In genomic region chr16:52383640-52384292, GRCh38 we compare ENCODE assay signal across 18 cellular contexts.
A peak's percentile ranks its signal among the peaks of the same experiment; 100 is the strongest.
DNase-seq lines count a peak whose midpoint lies in the region; ATAC-seq, FAIRE-seq and TF ChIP-seq lines count a peak whose summit lies in the region.
"Had no signal": no experiment of that assay in that cellular context is flagged by ENCODE, and none has a peak within 500 bp of the region (broad histone marks: within the 10 kb centered on the region; RNA-seq: fewer than 3 reads in every experiment).

No MANE protein-coding gene starts in this region.

- no peaks in the 10 kb centered on the region for H3K36me3 ChIP-seq in bronchial epithelial cell (ENCODE audit: control insufficient read depth, insufficient read depth, low read length)
- no peaks in the 10 kb centered on the region for H3K36me3 ChIP-seq in trophoblast cell (ENCODE audit: control insufficient read depth in 1 of 2, insufficient read depth in 2 of 2, low read length in 2 of 2)
- H3K36me3 ChIP-seq: SJSA1, tibial artery had no signal

- no peak overlapping the region for H3K4me3 ChIP-seq in bronchial epithelial cell (ENCODE audit: low read depth, low read length)
- no peak overlapping the region for H3K4me3 ChIP-seq in trophoblast cell (ENCODE audit: low read depth, low read length)
- H3K4me3 ChIP-seq: GM12878, SJSA1, tibial artery had no signal

- no peak overlapping the region for H3K4ac ChIP-seq in trophoblast cell (ENCODE audit: low read depth, low read length)

- no peak overlapping the region for H4K12ac ChIP-seq in trophoblast cell (ENCODE audit: low read depth, low read length)

- H3K4me1 ChIP-seq in trophoblast cell (ENCODE audit: control insufficient read depth in 1 of 2, insufficient read depth in 2 of 2, low read length in 2 of 2): no peaks in the 10 kb centered on the region
- H3K4me1 ChIP-seq: parathyroid adenoma, SJSA1, tibial artery had no signal

- TF ChIP-seq CTCF in bronchial epithelial cell (IDR thresholded peaks at IDR 0.05; ENCODE audit: insufficient read depth, low read length, severe bottlenecking): no peak

- no peak overlapping the region for H2BK5ac ChIP-seq in trophoblast cell (ENCODE audit: low read depth, low read length, poor library complexity)

- H3K27ac ChIP-seq in trophoblast cell (ENCODE audit: low read depth, low read length): no peak overlapping the region
- H3K27ac ChIP-seq: parathyroid adenoma, SJSA1, tibial artery had no signal

- no peak overlapping the region for H3K4me2 ChIP-seq in trophoblast cell (ENCODE audit: low read length)

- H4K91ac ChIP-seq in trophoblast cell (ENCODE audit: low read depth, low read length): no peak overlapping the region

- no peak overlapping the region for H2BK12ac ChIP-seq in trophoblast cell (ENCODE audit: low read length)

- H3K27me3 ChIP-seq in bronchial epithelial cell (ENCODE audit: control insufficient read depth, insufficient read depth, low read length) (peaks cover 4% of the 10 kb centered on the region), trophoblast cell (ENCODE audit: insufficient read depth, low read length) (no peaks in the 10 kb centered on the region)
- H3K27me3 ChIP-seq: SJSA1, tibial artery had no signal

- DNase-seq in NCI-H748 (lab: John Stamatoyannopoulos, UW; ENCODE audit: unreplicated experiment): peak; percentile 32
- DNase-seq in NCI-H748 treated with DMSO at 0.1 percent for 48 hours (lab: John Stamatoyannopoulos, UW): no peak
- DNase-seq in NCI-H345 treated with DMSO at 0.1 percent for 48 hours (lab: John Stamatoyannopoulos, UW; ENCODE audit: unreplicated experiment): peak; percentile 38
- peak; percentile 57 for DNase-seq in bronchial epithelial cell (ENCODE audit: low read depth)
- peak; percentile 53 for DNase-seq in urothelium cell line (ENCODE audit: low spot score)
- DNase-seq in trophoblast cell: no peak
- DNase-seq: activated CD4-positive, alpha-beta T cell treated with anti-CD3 and anti-CD28 coated beads, Interleukin-2, amount 10 ng/mL, durations not matched to agents 24 days and 14 days; activated naive CD8-positive, alpha-beta T cell treated with anti-CD3 and anti-CD28 coated beads for 36 hours; activated T-cell treated with anti-CD3 and anti-CD28 coated beads, Interleukin-2, amount 50 U/mL, for 1 hour; hypothalamus; left cardiac atrium; small intestine; tibial artery had no signal

- no peak overlapping the region for H2AFZ ChIP-seq in trophoblast cell (ENCODE audit: insufficient read depth, low read length, poor library complexity)
- H2AFZ ChIP-seq: parathyroid adenoma had no signal

- no peak overlapping the region for H3K14ac ChIP-seq in trophoblast cell (ENCODE audit: low read length)

- H3K79me1 ChIP-seq in trophoblast cell (ENCODE audit: low read length): no peaks in the 10 kb centered on the region

- H3K23ac ChIP-seq in trophoblast cell (ENCODE audit: low read length): no peak overlapping the region

- H3K9me3 ChIP-seq in trophoblast cell (ENCODE audit: insufficient read depth, low read depth, low read length): no peaks in the 10 kb centered on the region
- H3K9me3 ChIP-seq: SJSA1, tibial artery had no signal

- H3K18ac ChIP-seq in trophoblast cell (ENCODE audit: low read length): no peak overlapping the region

- whole genome bisulfite sequencing in trophoblast cell (ENCODE audit: extremely low coverage, insufficient coverage, insufficient read length): no CpG with 5 or more reads among the region's 3 CpGs

- ATAC-seq in HG02870 (IDR thresholded peaks at IDR 0.05; ENCODE audit: unreplicated experiment): no peak
- no peak for ATAC-seq in HG02610 (IDR thresholded peaks at IDR 0.05; ENCODE audit: unreplicated experiment)
- ATAC-seq: GM12878, left cardiac atrium had no signal

- H2AK5ac ChIP-seq in trophoblast cell (ENCODE audit: low read length): no peak overlapping the region

- no peak overlapping the region for H3K9ac ChIP-seq in trophoblast cell (ENCODE audit: low read length)
- H3K9ac ChIP-seq: parathyroid adenoma had no signal

- no peak overlapping the region for H4K8ac ChIP-seq in trophoblast cell (ENCODE audit: low read depth, low read length)

- no peak overlapping the region for H2BK120ac ChIP-seq in trophoblast cell (ENCODE audit: insufficient read depth, low read length, poor library complexity)

- FAIRE-seq in bronchial epithelial cell (lab: Jason Lieb, UNC): no peak
- no peak for FAIRE-seq in urothelium cell line (lab: Jason Lieb, UNC)
- FAIRE-seq: GM12878, small intestine had no signal

- no peaks in the 10 kb centered on the region for H3K79me2 ChIP-seq in trophoblast cell (ENCODE audit: control insufficient read depth, insufficient read depth, low read length, poor library complexity)
- H3K79me2 ChIP-seq: parathyroid adenoma had no signal

Comparison
In these comparisons a context has a peak if more than half of its experiments do, and no peak if none do; other contexts are left out.
1. DNase-seq: peak in NCI-H748 (single experiment), NCI-H345 treated with DMSO at 0.1 percent for 48 hours (single experiment), bronchial epithelial cell (single experiment) and urothelium cell line (single experiment); none in NCI-H748 treated with DMSO at 0.1 percent for 48 hours (single experiment) and trophoblast cell (0 of 2).